Comparison of ENCODE assay signal across 11 cellular contexts in the genomic region with DNA sequence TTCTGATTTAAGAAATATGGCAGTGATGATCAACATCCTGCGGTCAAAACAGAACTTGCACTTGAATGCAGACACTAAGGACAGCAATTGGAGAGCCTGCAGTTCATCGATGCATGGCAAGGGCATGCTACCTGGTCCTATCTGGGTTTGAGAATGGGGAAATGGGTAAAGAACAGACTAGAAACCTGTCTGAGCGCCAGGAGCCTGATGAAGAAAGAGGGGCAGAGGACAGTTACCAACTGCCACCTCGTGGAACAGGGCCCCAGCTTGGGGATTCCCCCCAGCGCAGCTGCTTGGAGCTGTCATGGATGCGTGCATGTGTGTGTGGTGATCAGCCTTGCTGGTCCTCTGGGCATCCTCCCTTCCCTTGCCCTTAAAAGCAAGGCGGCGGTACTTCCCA. TPM values are rescaled to one million over a fixed set of nuclear protein-coding genes. Genes with fewer than 3 reads are reported as not detected.
DNase-seq lines count a peak whose midpoint lies in the region; ATAC-seq and TF ChIP-seq lines count a peak whose summit lies in the region.
"Had no signal": no experiment of that assay in that cellular context is flagged by ENCODE, and none has a peak within 500 bp of the region (broad histone marks: within the 10 kb centered on the region; RNA-seq: fewer than 3 reads in every experiment).

No MANE protein-coding gene starts in this region.

- CTCF ChIA-PET in activated CD4-positive, alpha-beta memory T cell treated with anti-CD3 and anti-CD28 coated beads, Interleukin-2, amount 10 ng/mL, durations not matched to agents 7 days and 5 days (lab: Charles Lee): no interaction called here
- CTCF ChIA-PET in activated CD4-positive, alpha-beta memory T cell treated with anti-CD3 and anti-CD28 coated beads for 36 hours (lab: Charles Lee): interaction anchor here (0.8 kb wide), 1 partner anchor 26 kb away, joined by 4 read pairs; no protein-coding TSS in a partner anchor
- CTCF ChIA-PET in naive thymus-derived CD4-positive, alpha-beta T cell (lab: Charles Lee): no interaction called here

- H3K9me3 ChIP-seq in naive thymus-derived CD4-positive, alpha-beta T cell (ENCODE audit: control insufficient read depth in 2 of 3, low read length in 3 of 3): no peaks in the 10 kb centered on the region

- intact Hi-C loops in activated CD4-positive, alpha-beta memory T cell treated with anti-CD3 and anti-CD28 coated beads for 36 hours (cut with micrococcal nuclease): no loop called here
- intact Hi-C loops in naive thymus-derived CD4-positive, alpha-beta T cell (cut with micrococcal nuclease): no loop called here

- no peak for DNase-seq in activated CD4-positive, alpha-beta memory T cell treated with anti-CD3 and anti-CD28 coated beads, Interleukin-2, amount 10 ng/mL, durations not matched to agents 7 days and 5 days
- DNase-seq in activated CD4-positive, alpha-beta memory T cell treated with anti-CD3 and anti-CD28 coated beads for 36 hours: no peak
- DNase-seq in naive thymus-derived CD4-positive, alpha-beta T cell: no peak
- DNase-seq in foreskin fibroblast (no peak), nucleus accumbens (lab: John Stamatoyannopoulos, UW) (no peak), NCI-H1048 (lab: John Stamatoyannopoulos, UW) (no peak)
- DNase-seq: activated gamma-delta T cell, NCI-H2081 treated with DMSO at 0.1 percent for 48 hours had no signal

- H3K4me1 ChIP-seq in naive thymus-derived CD4-positive, alpha-beta T cell (ENCODE audit: control insufficient read depth in 2 of 2, insufficient read depth in 2 of 2, low read length in 2 of 2): no peaks in the 10 kb centered on the region

- peak overlapping the region; percentile 7 for H3K27ac Mint-ChIP-seq in activated CD4-positive, alpha-beta memory T cell treated with anti-CD3 and anti-CD28 coated beads, Interleukin-2, amount 10 ng/mL, durations not matched to agents 7 days and 5 days
- H3K27ac Mint-ChIP-seq in activated CD4-positive, alpha-beta memory T cell treated with anti-CD3 and anti-CD28 coated beads for 36 hours: no peak overlapping the region
- peak overlapping the region in 2 of 9 donors; percentile 46 to 72 for H3K27ac Mint-ChIP-seq in naive thymus-derived CD4-positive, alpha-beta T cell

- peaks cover 72% of the 10 kb centered on the region for H3K36me3 Mint-ChIP-seq in activated CD4-positive, alpha-beta memory T cell treated with anti-CD3 and anti-CD28 coated beads, Interleukin-2, amount 10 ng/mL, durations not matched to agents 7 days and 5 days (ENCODE audit: low read depth)
- peaks cover 38% of the 10 kb centered on the region for H3K36me3 Mint-ChIP-seq in activated CD4-positive, alpha-beta memory T cell treated with anti-CD3 and anti-CD28 coated beads for 36 hours
- H3K36me3 Mint-ChIP-seq in naive thymus-derived CD4-positive, alpha-beta T cell: peaks cover 3 to 72% (median 32%) of the 10 kb centered on the region in 5 donors

- no peak overlapping the region for H3K4me3 ChIP-seq in naive thymus-derived CD4-positive, alpha-beta T cell (ENCODE audit: low read length)
- no peak overlapping the region for H3K4me3 ChIP-seq in foreskin fibroblast (ENCODE audit: low read depth in 1 of 2, low read length in 2 of 2)

- H3K27me3 ChIP-seq in naive thymus-derived CD4-positive, alpha-beta T cell (ENCODE audit: control insufficient read depth in 2 of 2, insufficient read depth in 2 of 2, low read length in 2 of 2): no peaks in the 10 kb centered on the region

- H3K27ac ChIP-seq in naive thymus-derived CD4-positive, alpha-beta T cell (ENCODE audit: low read depth, low read length): peak overlapping the region; percentile 12

- H3K4me3 Mint-ChIP-seq in activated CD4-positive, alpha-beta memory T cell treated with anti-CD3 and anti-CD28 coated beads, Interleukin-2, amount 10 ng/mL, durations not matched to agents 7 days and 5 days: no peak overlapping the region
- H3K4me3 Mint-ChIP-seq in activated CD4-positive, alpha-beta memory T cell treated with anti-CD3 and anti-CD28 coated beads for 36 hours: no peak overlapping the region
- no peak overlapping the region for H3K4me3 Mint-ChIP-seq in naive thymus-derived CD4-positive, alpha-beta T cell

- no peaks in the 10 kb centered on the region for H3K9me3 Mint-ChIP-seq in activated CD4-positive, alpha-beta memory T cell treated with anti-CD3 and anti-CD28 coated beads, Interleukin-2, amount 10 ng/mL, durations not matched to agents 7 days and 5 days
- H3K9me3 Mint-ChIP-seq in activated CD4-positive, alpha-beta memory T cell treated with anti-CD3 and anti-CD28 coated beads for 36 hours: no peaks in the 10 kb centered on the region
- H3K9me3 Mint-ChIP-seq in naive thymus-derived CD4-positive, alpha-beta T cell: peaks cover 0 to 2% (median 0%) of the 10 kb centered on the region in 11 donors

- H3K36me3 ChIP-seq in naive thymus-derived CD4-positive, alpha-beta T cell (ENCODE audit: control insufficient read depth in 2 of 3, insufficient read depth in 3 of 3, low read length in 3 of 3): peaks cover 5 to 79% (median 23%) of the 10 kb centered on the region in 3 experiments

- POLR2A ChIA-PET in activated CD4-positive, alpha-beta memory T cell treated with anti-CD3 and anti-CD28 coated beads, Interleukin-2, amount 10 ng/mL, durations not matched to agents 7 days and 5 days (lab: Charles Lee): interaction anchor here (1.3 kb wide), 1 partner anchor 11 kb away, joined by 4 read pairs; no protein-coding TSS in a partner anchor
- POLR2A ChIA-PET in activated CD4-positive, alpha-beta memory T cell treated with anti-CD3 and anti-CD28 coated beads for 36 hours (lab: Charles Lee): no interaction called here
- POLR2A ChIA-PET in naive thymus-derived CD4-positive, alpha-beta T cell (lab: Charles Lee): no interaction called here

- H3K27me3 Mint-ChIP-seq in activated CD4-positive, alpha-beta memory T cell treated with anti-CD3 and anti-CD28 coated beads, Interleukin-2, amount 10 ng/mL, durations not matched to agents 7 days and 5 days: no peaks in the 10 kb centered on the region
- no peaks in the 10 kb centered on the region for H3K27me3 Mint-ChIP-seq in activated CD4-positive, alpha-beta memory T cell treated with anti-CD3 and anti-CD28 coated beads for 36 hours
- no peaks in the 10 kb centered on the region for H3K27me3 Mint-ChIP-seq in naive thymus-derived CD4-positive, alpha-beta T cell

- peak; percentile 47 for ATAC-seq in GM21367 (IDR thresholded peaks at IDR 0.05; ENCODE audit: unreplicated experiment)
- peak; percentile 37 for ATAC-seq in HG03159 (IDR thresholded peaks at IDR 0.05; ENCODE audit: unreplicated experiment)
- ATAC-seq in naive thymus-derived CD4-positive, alpha-beta T cell: peak; percentile 27
- ATAC-seq: sciatic nerve had no signal

- TF ChIP-seq CTCF in foreskin fibroblast (IDR thresholded peaks at IDR 0.05; ENCODE audit: low read depth, low read length): no peak

- H3K4me1 Mint-ChIP-seq in activated CD4-positive, alpha-beta memory T cell treated with anti-CD3 and anti-CD28 coated beads, Interleukin-2, amount 10 ng/mL, durations not matched to agents 7 days and 5 days: peaks cover 17% of the 10 kb centered on the region
- H3K4me1 Mint-ChIP-seq in activated CD4-positive, alpha-beta memory T cell treated with anti-CD3 and anti-CD28 coated beads for 36 hours (ENCODE audit: low read depth): peaks cover 11% of the 10 kb centered on the region
- peaks cover 0 to 22% (median 21%) of the 10 kb centered on the region in 7 donors for H3K4me1 Mint-ChIP-seq in naive thymus-derived CD4-positive, alpha-beta T cell

RNA-seq across cellular contexts. Expression of a gene that starts 30.2 kb away (rescaled TPM):
- 10 to 100 TPM; 13.8 to 14.7 TPM for total RNA-seq in activated CD4-positive, alpha-beta memory T cell treated with anti-CD3 and anti-CD28 coated beads, Interleukin-2, amount 10 ng/mL, durations not matched to agents 7 days and 5 days
- 10 to 100 TPM; 19.5 to 20.2 TPM for total RNA-seq in activated CD4-positive, alpha-beta memory T cell treated with anti-CD3 and anti-CD28 coated beads for 36 hours
- 10 to 100 TPM in 4 of 5 experiments, 1 to 10 TPM in 1; 9.9 to 16.4 (median 14.0) TPM for total RNA-seq in naive thymus-derived CD4-positive, alpha-beta T cell
- polyA plus RNA-seq in naive thymus-derived CD4-positive, alpha-beta T cell: 1 to 10 TPM; 5.2 to 8.1 TPM

RNA-seq across cellular contexts. Expression of a gene that starts 56.5 kb away (rescaled TPM):
- 100 to 1,000 TPM; 214 to 219 TPM for total RNA-seq in activated CD4-positive, alpha-beta memory T cell treated with anti-CD3 and anti-CD28 coated beads, Interleukin-2, amount 10 ng/mL, durations not matched to agents 7 days and 5 days
- 100 to 1,000 TPM; 154 to 156 TPM for total RNA-seq in activated CD4-positive, alpha-beta memory T cell treated with anti-CD3 and anti-CD28 coated beads for 36 hours
- 100 to 1,000 TPM; 151 to 315 (median 221) TPM for total RNA-seq in naive thymus-derived CD4-positive, alpha-beta T cell
- polyA plus RNA-seq in naive thymus-derived CD4-positive, alpha-beta T cell: 100 to 1,000 TPM; 197 to 296 TPM
